Comparison of ENCODE assay signal across 8 cellular contexts in the genomic region with DNA sequence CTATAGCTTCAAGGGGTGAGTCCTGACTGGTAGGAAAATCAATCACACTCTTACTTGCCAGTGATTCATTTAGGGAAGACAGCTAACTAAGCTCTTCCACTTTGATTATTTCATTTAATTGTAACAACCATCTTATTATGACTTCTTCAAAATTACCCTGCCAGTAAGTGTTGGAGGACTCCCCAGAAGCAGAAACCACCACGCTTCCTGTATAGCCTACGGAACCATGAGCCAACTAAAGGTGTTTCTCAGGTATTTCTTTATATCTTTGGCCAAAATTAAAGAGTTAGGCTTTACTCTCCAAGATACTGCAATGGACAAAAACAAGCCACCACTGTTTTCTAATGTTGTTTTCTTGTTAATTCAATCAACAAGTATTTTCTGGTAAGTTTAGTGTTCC.
DNase-seq lines count a peak whose midpoint lies in the region; ATAC-seq lines count a peak whose summit lies in the region.
"Not testable (repeated sequence)": the region's sequence is repeated elsewhere in the genome, so short reads cannot be mapped to it uniquely, and the experiment has no call there.

No MANE protein-coding gene starts in this region.

- not testable (repeated sequence) for H3K27me3 Mint-ChIP-seq in activated CD4-positive, alpha-beta T cell treated with anti-CD3 and anti-CD28 coated beads for 36 hours; activated CD4-positive, alpha-beta memory T cell treated with anti-CD3 and anti-CD28 coated beads, Interleukin-2, amount 10 ng/mL, durations not matched to agents 7 days and 5 days; activated naive CD8-positive, alpha-beta T cell treated with anti-CD3 and anti-CD28 coated beads, Interleukin-2, amount 50 U/mL, for 24 hours

- not testable (repeated sequence) for H3K27ac Mint-ChIP-seq in activated CD4-positive, alpha-beta T cell treated with anti-CD3 and anti-CD28 coated beads for 36 hours; activated CD4-positive, alpha-beta memory T cell treated with anti-CD3 and anti-CD28 coated beads, Interleukin-2, amount 10 ng/mL, durations not matched to agents 7 days and 5 days; activated naive CD8-positive, alpha-beta T cell treated with anti-CD3 and anti-CD28 coated beads, Interleukin-2, amount 50 U/mL, for 24 hours

- not testable (repeated sequence) for H3K4me3 Mint-ChIP-seq in activated CD4-positive, alpha-beta T cell treated with anti-CD3 and anti-CD28 coated beads for 36 hours; activated CD4-positive, alpha-beta memory T cell treated with anti-CD3 and anti-CD28 coated beads, Interleukin-2, amount 10 ng/mL, durations not matched to agents 7 days and 5 days; activated naive CD8-positive, alpha-beta T cell treated with anti-CD3 and anti-CD28 coated beads, Interleukin-2, amount 50 U/mL, for 24 hours

- peak; percentile 64 for DNase-seq in activated CD4-positive, alpha-beta T cell treated with anti-CD3 and anti-CD28 coated beads for 36 hours
- DNase-seq in activated CD4-positive, alpha-beta memory T cell treated with anti-CD3 and anti-CD28 coated beads, Interleukin-2, amount 10 ng/mL, durations not matched to agents 7 days and 5 days, result peak; percentile 31
- DNase-seq in activated T-cell treated with anti-CD3 and anti-CD28 coated beads for 24 hours (ENCODE audit: low read depth), result peak; percentile 13
- DNase-seq in activated effector memory CD4-positive, alpha-beta T cell treated with Interleukin-2 at 50 U/mL for 16 hours, result peak; percentile 0
- peak; percentile 7 for DNase-seq in activated naive CD8-positive, alpha-beta T cell treated with anti-CD3 and anti-CD28 coated beads, Interleukin-2, amount 50 U/mL, for 24 hours
- DNase-seq in stimulated activated CD4-positive, alpha-beta T cell treated with anti-CD3 and anti-CD28 coated beads, Interleukin-1b, Interleukin-23, amount 100 ng/mL, for 48 hours, result peak; percentile 53
- peak in 2 of 3 experiments; percentile 0 to 21 for DNase-seq in stimulated activated CD4-positive, alpha-beta T cell treated with anti-CD3 and anti-CD28 coated beads, TNF-alpha, amount 100 ng/mL, for 24 hours (ENCODE audit: low read depth in 3 of 3)
- DNase-seq in stimulated activated CD8-positive, alpha-beta memory T cell treated with anti-CD3 and anti-CD28 coated beads, Interleukin-7, amount 100 ng/mL, for 48 hours (ENCODE audit: extremely low read depth in 1 of 2, low read depth in 1 of 2), result peak; percentile 0 to 26

- H3K36me3 Mint-ChIP-seq in activated CD4-positive, alpha-beta T cell treated with anti-CD3 and anti-CD28 coated beads for 36 hours (ENCODE audit: low read depth); activated CD4-positive, alpha-beta memory T cell treated with anti-CD3 and anti-CD28 coated beads, Interleukin-2, amount 10 ng/mL, durations not matched to agents 7 days and 5 days (ENCODE audit: low read depth); activated naive CD8-positive, alpha-beta T cell treated with anti-CD3 and anti-CD28 coated beads, Interleukin-2, amount 50 U/mL, for 24 hours (ENCODE audit: low read depth): not testable (repeated sequence)

- POLR2A ChIA-PET in activated CD4-positive, alpha-beta T cell treated with anti-CD3 and anti-CD28 coated beads for 36 hours (lab: Charles Lee); activated CD4-positive, alpha-beta memory T cell treated with anti-CD3 and anti-CD28 coated beads, Interleukin-2, amount 10 ng/mL, durations not matched to agents 7 days and 5 days (lab: Charles Lee): not testable (repeated sequence)

- CTCF ChIA-PET in activated CD4-positive, alpha-beta T cell treated with anti-CD3 and anti-CD28 coated beads for 36 hours (lab: Charles Lee); activated CD4-positive, alpha-beta memory T cell treated with anti-CD3 and anti-CD28 coated beads, Interleukin-2, amount 10 ng/mL, durations not matched to agents 7 days and 5 days (lab: Charles Lee): not testable (repeated sequence)

- intact Hi-C loops in activated CD4-positive, alpha-beta T cell treated with anti-CD3 and anti-CD28 coated beads for 36 hours (cut with DNase I, micrococcal nuclease), result not testable (repeated sequence)

- not testable (repeated sequence) for ATAC-seq in activated CD4-positive, alpha-beta T cell treated with anti-CD3 and anti-CD28 coated beads for 36 hours; activated naive CD8-positive, alpha-beta T cell treated with anti-CD3 and anti-CD28 coated beads, Interleukin-2, amount 50 U/mL, for 24 hours

- H3K9me3 Mint-ChIP-seq in activated CD4-positive, alpha-beta T cell treated with anti-CD3 and anti-CD28 coated beads for 36 hours (ENCODE audit: low read depth); activated CD4-positive, alpha-beta memory T cell treated with anti-CD3 and anti-CD28 coated beads, Interleukin-2, amount 10 ng/mL, durations not matched to agents 7 days and 5 days; activated naive CD8-positive, alpha-beta T cell treated with anti-CD3 and anti-CD28 coated beads, Interleukin-2, amount 50 U/mL, for 24 hours: not testable (repeated sequence)

- not testable (repeated sequence) for H3K4me1 Mint-ChIP-seq in activated CD4-positive, alpha-beta T cell treated with anti-CD3 and anti-CD28 coated beads for 36 hours; activated CD4-positive, alpha-beta memory T cell treated with anti-CD3 and anti-CD28 coated beads, Interleukin-2, amount 10 ng/mL, durations not matched to agents 7 days and 5 days; activated naive CD8-positive, alpha-beta T cell treated with anti-CD3 and anti-CD28 coated beads, Interleukin-2, amount 50 U/mL, for 24 hours

Comparison
In these comparisons a context has a peak if more than half of its experiments do, and no peak if none do; other contexts are left out.
1. DNase-seq: peak in every context shown above with its lines; median percentile 64 in activated CD4-positive, alpha-beta T cell treated with anti-CD3 and anti-CD28 coated beads for 36 hours; 53 in stimulated activated CD4-positive, alpha-beta T cell treated with anti-CD3 and anti-CD28 coated beads, Interleukin-1b, Interleukin-23, amount 100 ng/mL, for 48 hours; 31 in activated CD4-positive, alpha-beta memory T cell treated with anti-CD3 and anti-CD28 coated beads, Interleukin-2, amount 10 ng/mL, durations not matched to agents 7 days and 5 days; 13 in activated T-cell treated with anti-CD3 and anti-CD28 coated beads for 24 hours; 13 in stimulated activated CD8-positive, alpha-beta memory T cell treated with anti-CD3 and anti-CD28 coated beads, Interleukin-7, amount 100 ng/mL, for 48 hours; 10 in stimulated activated CD4-positive, alpha-beta T cell treated with anti-CD3 and anti-CD28 coated beads, TNF-alpha, amount 100 ng/mL, for 24 hours; 7 in activated naive CD8-positive, alpha-beta T cell treated with anti-CD3 and anti-CD28 coated beads, Interleukin-2, amount 50 U/mL, for 24 hours; 0 in activated effector memory CD4-positive, alpha-beta T cell treated with Interleukin-2 at 50 U/mL for 16 hours.